1 cellular context compared by ENCODE assay signal in genomic region chr10:110644598-110645462, GRCh38.
TF ChIP-seq lines count a peak whose summit lies in the region.

No MANE protein-coding gene starts in this region.

TF ChIP-seq in SK-N-SH treated with all-trans-retinoic acid at 6 μM for 48 hours, 23 proteins besides CTCF, POLR2A, EP300 and RAD21 (continued from another document):
- TF ChIP-seq CREB5 (CRISPR knock-in tag; IDR thresholded peaks at IDR 0.05; ENCODE audit: low read depth) (no peak), ZC3H10 (CRISPR knock-in tag; IDR thresholded peaks at IDR 0.05) (no peak)
TF ChIP-seq in SK-N-SH treated with all-trans-retinoic acid at 6 μM for 48 hours: peak in this region for 0.
